ENCODE assay signal across 8 cellular contexts in genomic region chr18:11518788-11519685, GRCh38.
A peak's percentile ranks its signal among the peaks of the same experiment; 100 is the strongest.
DNase-seq lines count a peak whose midpoint lies in the region; ATAC-seq and TF ChIP-seq lines count a peak whose summit lies in the region.

No MANE protein-coding gene starts in this region.

- no peak overlapping the region for H2AK5ac ChIP-seq in mesendoderm (ENCODE audit: low read length)

- no peak overlapping the region for H2BK5ac ChIP-seq in mesendoderm (ENCODE audit: low read length)

- H3K4me2 ChIP-seq in mesendoderm (ENCODE audit: low read length), result no peak overlapping the region

- H3K4ac ChIP-seq in mesendoderm (ENCODE audit: low read depth, low read length), result no peak overlapping the region

- H3K23ac ChIP-seq in mesendoderm (ENCODE audit: low read length), result no peak overlapping the region

- WGBS in mesendoderm (ENCODE audit: extremely low coverage, insufficient coverage, low lambda C conversion rate), result no CpG with 5 or more reads among the region's 24 CpGs

- peak overlapping the region; percentile 12 for H3K9ac ChIP-seq in mesendoderm (ENCODE audit: low read length)

- H3K4me1 ChIP-seq in mesendoderm (ENCODE audit: control insufficient read depth, low read depth, low read length), result no peaks in the 10 kb centered on the region

- peak; percentile 49 for TF ChIP-seq RAD21 in Ishikawa (IDR thresholded peaks at IDR 0.05; ENCODE audit: low read depth)

- no peaks in the 10 kb centered on the region for H3K27me3 ChIP-seq in mesendoderm (ENCODE audit: insufficient read depth, low read length, poor library complexity)

- no peaks in the 10 kb centered on the region for H3K79me2 ChIP-seq in mesendoderm (ENCODE audit: control insufficient read depth, insufficient read depth, low read length)

- no peak overlapping the region for H2BK15ac ChIP-seq in mesendoderm (replicated peaks; ENCODE audit: low read depth)

- H4K8ac ChIP-seq in mesendoderm (ENCODE audit: low read depth, low read length), result no peak overlapping the region

- H3K27ac ChIP-seq in coronary artery (no peak overlapping the region), mesendoderm (ENCODE audit: low read depth, low read length) (no peak overlapping the region)

- DNase-seq in NCI-H2196 (lab: John Stamatoyannopoulos, UW; ENCODE audit: unreplicated experiment) (peak; percentile 56), NCI-H2196 treated with DMSO at 0.1 percent for 48 hours (lab: John Stamatoyannopoulos, UW; ENCODE audit: unreplicated experiment) (no peak), SHP77 treated with DMSO at 0.1 percent for 48 hours (lab: John Stamatoyannopoulos, UW) (peak; percentile 27), coronary artery (ENCODE audit: low spot score) (no peak), mesendoderm (peak; percentile 83), activated gamma-delta T cell (lab: John Stamatoyannopoulos, UW) (no peak)

- TF ChIP-seq CTCF in coronary artery (IDR thresholded peaks at IDR 0.05), result peak; percentile 14

- no peak for TF ChIP-seq EP300 in Ishikawa (IDR thresholded peaks at IDR 0.05; ENCODE audit: borderline replicate concordance)

- ATAC-seq in GM21447 (IDR thresholded peaks at IDR 0.05; ENCODE audit: unreplicated experiment), result peak; percentile 79

- H2BK120ac ChIP-seq in mesendoderm (ENCODE audit: low read depth, low read length), result no peak overlapping the region

- no peaks in the 10 kb centered on the region for H3K79me1 ChIP-seq in mesendoderm (ENCODE audit: low read length)

- no peaks in the 10 kb centered on the region for H3K36me3 ChIP-seq in mesendoderm (ENCODE audit: control insufficient read depth, insufficient read depth, low read length)

- no peak overlapping the region for H3K4me3 ChIP-seq in coronary artery
- H3K4me3 ChIP-seq in mesendoderm (ENCODE audit: low read length), result no peak overlapping the region

- no peak overlapping the region for H4K5ac ChIP-seq in mesendoderm (ENCODE audit: low read length)

- H3K18ac ChIP-seq in mesendoderm (ENCODE audit: low read length), result no peak overlapping the region

- H3K56ac ChIP-seq in mesendoderm (ENCODE audit: low read length), result peak overlapping the region; percentile 44

TF ChIP-seq in Ishikawa, 13 proteins besides CTCF, POLR2A, EP300 and RAD21:
- TF ChIP-seq NFIC (IDR thresholded peaks at IDR 0.05) (no peak), USF1 (IDR thresholded peaks at IDR 0.05) (no peak), MAX (IDR thresholded peaks at IDR 0.05) (no peak), CEBPB (IDR thresholded peaks at IDR 0.05) (no peak), TAF1 (IDR thresholded peaks at IDR 0.05; ENCODE audit: low read depth) (no peak), TEAD4 (IDR thresholded peaks at IDR 0.05) (no peak), FOXM1 (IDR thresholded peaks at IDR 0.05; ENCODE audit: borderline replicate concordance, low read depth) (no peak), ZBTB7A (IDR thresholded peaks at IDR 0.05; ENCODE audit: low read depth) (no peak), CREB1 (IDR thresholded peaks at IDR 0.05; ENCODE audit: low read depth) (no peak), EGR1 (IDR thresholded peaks at IDR 0.05) (no peak), TCF12 (IDR thresholded peaks at IDR 0.05; ENCODE audit: low read depth) (no peak), YY1 (IDR thresholded peaks at IDR 0.05; ENCODE audit: low read depth) (no peak)
- TF ChIP-seq, protein P1, sequence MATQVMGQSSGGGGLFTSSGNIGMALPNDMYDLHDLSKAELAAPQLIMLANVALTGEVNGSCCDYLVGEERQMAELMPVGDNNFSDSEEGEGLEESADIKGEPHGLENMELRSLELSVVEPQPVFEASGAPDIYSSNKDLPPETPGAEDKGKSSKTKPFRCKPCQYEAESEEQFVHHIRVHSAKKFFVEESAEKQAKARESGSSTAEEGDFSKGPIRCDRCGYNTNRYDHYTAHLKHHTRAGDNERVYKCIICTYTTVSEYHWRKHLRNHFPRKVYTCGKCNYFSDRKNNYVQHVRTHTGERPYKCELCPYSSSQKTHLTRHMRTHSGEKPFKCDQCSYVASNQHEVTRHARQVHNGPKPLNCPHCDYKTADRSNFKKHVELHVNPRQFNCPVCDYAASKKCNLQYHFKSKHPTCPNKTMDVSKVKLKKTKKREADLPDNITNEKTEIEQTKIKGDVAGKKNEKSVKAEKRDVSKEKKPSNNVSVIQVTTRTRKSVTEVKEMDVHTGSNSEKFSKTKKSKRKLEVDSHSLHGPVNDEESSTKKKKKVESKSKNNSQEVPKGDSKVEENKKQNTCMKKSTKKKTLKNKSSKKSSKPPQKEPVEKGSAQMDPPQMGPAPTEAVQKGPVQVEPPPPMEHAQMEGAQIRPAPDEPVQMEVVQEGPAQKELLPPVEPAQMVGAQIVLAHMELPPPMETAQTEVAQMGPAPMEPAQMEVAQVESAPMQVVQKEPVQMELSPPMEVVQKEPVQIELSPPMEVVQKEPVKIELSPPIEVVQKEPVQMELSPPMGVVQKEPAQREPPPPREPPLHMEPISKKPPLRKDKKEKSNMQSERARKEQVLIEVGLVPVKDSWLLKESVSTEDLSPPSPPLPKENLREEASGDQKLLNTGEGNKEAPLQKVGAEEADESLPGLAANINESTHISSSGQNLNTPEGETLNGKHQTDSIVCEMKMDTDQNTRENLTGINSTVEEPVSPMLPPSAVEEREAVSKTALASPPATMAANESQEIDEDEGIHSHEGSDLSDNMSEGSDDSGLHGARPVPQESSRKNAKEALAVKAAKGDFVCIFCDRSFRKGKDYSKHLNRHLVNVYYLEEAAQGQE (IDR thresholded peaks at IDR 0.05; ENCODE audit: low read depth), result no peak

Comparison
In these comparisons a context has a peak if more than half of its experiments do, and no peak if none do; other contexts are left out.
1. DNase-seq: peak in NCI-H2196 (single experiment), SHP77 treated with DMSO at 0.1 percent for 48 hours (single experiment) and mesendoderm (single experiment); none in NCI-H2196 treated with DMSO at 0.1 percent for 48 hours (single experiment), coronary artery (single experiment) and activated gamma-delta T cell (single experiment).